ENCODE assay signal across 25 cellular contexts in the genomic region with DNA sequence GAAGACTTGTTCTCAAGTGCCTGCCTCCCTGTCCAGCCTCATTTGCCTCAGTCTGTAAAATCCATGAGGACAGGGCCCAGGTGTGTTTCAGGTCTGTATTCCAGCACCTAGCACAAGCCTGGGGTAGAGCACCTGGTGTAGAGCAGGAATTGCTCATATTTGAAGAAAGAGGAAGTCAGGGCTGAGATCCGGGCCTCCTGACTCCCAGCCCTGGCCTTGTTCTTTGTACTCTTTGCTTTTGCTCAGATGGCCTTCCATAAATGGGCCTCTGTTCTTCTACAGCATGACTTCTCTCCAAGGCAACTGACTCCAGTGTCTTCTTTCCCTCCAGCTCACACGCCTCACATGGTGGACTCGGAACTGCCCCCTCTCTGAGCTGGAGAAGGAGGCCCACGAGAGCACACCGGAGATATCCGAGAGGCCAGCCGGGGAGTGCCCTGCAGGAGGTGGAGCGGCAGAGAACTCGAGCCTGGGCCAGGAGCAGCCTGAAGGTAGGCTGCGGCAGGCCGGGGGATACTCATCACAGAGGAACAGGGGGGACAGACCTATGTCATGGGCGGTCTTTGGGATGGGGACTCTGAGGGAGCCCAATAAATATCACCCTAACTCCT. TPM values are rescaled to one million over a fixed set of nuclear protein-coding genes. Genes with fewer than 3 reads are reported as not detected.
DNase-seq lines count a peak whose midpoint lies in the region; ATAC-seq lines count a peak whose summit lies in the region.
"Had no signal": no experiment of that assay in that cellular context is flagged by ENCODE, and none has a peak within 500 bp of the region (broad histone marks: within the 10 kb centered on the region; RNA-seq: fewer than 3 reads in every experiment).

No MANE protein-coding gene starts in this region.

- peak overlapping the region; percentile 29 for H3K18ac ChIP-seq in neuronal stem cell (ENCODE audit: low read length)

- DNase-seq in GDM1 (lab: John Stamatoyannopoulos, UW): peak; percentile 10
- DNase-seq in SK-MEL-5 (ENCODE audit: low read depth, low spot score): peak; percentile 73
- DNase-seq in left colon: no peak
- DNase-seq in neuronal stem cell (ENCODE audit: low spot score): no peak
- no peak for DNase-seq in ACHN
- DNase-seq in DMS53 (lab: John Stamatoyannopoulos, UW): no peak
- DNase-seq in NCI-H2081 treated with DMSO at 0.1 percent for 48 hours (lab: John Stamatoyannopoulos, UW): no peak
- no peak for DNase-seq in DMS 273 treated with DMSO at 0.1 percent for 48 hours (lab: John Stamatoyannopoulos, UW)
- DNase-seq: Caco-2; CD4-positive, CD25-positive, alpha-beta regulatory T cell; DMS153; MM.1S; NCI-H1694 treated with DMSO at 0.1 percent for 48 hours; NCI-H2107; NCI-H2227 treated with DMSO at 0.1 percent for 48 hours; NCI-H524; PC-3; SIG-M5; SW 1271 had no signal

- no peak overlapping the region for H2AFZ ChIP-seq in neuronal stem cell (ENCODE audit: low read length)
- H2AFZ ChIP-seq: GM23338 had no signal

- H3K9me3 ChIP-seq in neuronal stem cell (replicated peaks in 1 of 2; ENCODE audit: control insufficient read depth in 2 of 2, insufficient read depth in 1 of 2, low read depth in 1 of 2, low read length in 2 of 2): no peaks in the 10 kb centered on the region
- H3K9me3 ChIP-seq: Caco-2 had no signal

- H3K4me2 ChIP-seq in neuronal stem cell (ENCODE audit: insufficient read depth, low read length, poor library complexity, severe bottlenecking): no peak overlapping the region
- H3K4me2 ChIP-seq: GM23338 had no signal

- H3K4ac ChIP-seq in neuronal stem cell (ENCODE audit: low read length): no peak overlapping the region

- no peaks in the 10 kb centered on the region for H3K36me3 ChIP-seq in neuronal stem cell (replicated peaks in 1 of 2; ENCODE audit: control insufficient read depth in 2 of 2, insufficient read depth in 2 of 2, low read length in 2 of 2)

- H2BK5ac ChIP-seq in neuronal stem cell (ENCODE audit: low read length): peak overlapping the region; percentile 40

- no peak overlapping the region for H2AK5ac ChIP-seq in neuronal stem cell (ENCODE audit: low read depth, low read length)

- peak overlapping the region; percentile 43 for H3K23ac ChIP-seq in neuronal stem cell (ENCODE audit: low read depth, low read length, poor library complexity)

- H3K4me3 ChIP-seq in neuronal stem cell (ENCODE audit: low read length in 2 of 2): no peak overlapping the region
- H3K4me3 ChIP-seq: GM12878, GM23338 had no signal

- no CpG with 5 or more reads among the region's 12 CpGs for WGBS in neuronal stem cell (ENCODE audit: extremely low coverage in 2 of 2, insufficient read length in 2 of 2, insufficient replicate concordance in 1 of 2), 2 donors

- no peaks in the 10 kb centered on the region for H3K27me3 ChIP-seq in neuronal stem cell (ENCODE audit: control insufficient read depth in 3 of 3, insufficient read depth in 3 of 3, low read depth in 1 of 3, low read length in 3 of 3)

- ATAC-seq in left colon: peak; percentile 17
- ATAC-seq: GM12878, HCT116, PC-3 had no signal

- no peak overlapping the region for H3K27ac ChIP-seq in neuronal stem cell (replicated peaks; ENCODE audit: low read length)
- H3K27ac ChIP-seq: RWPE1 had no signal

- no peak overlapping the region for H2BK12ac ChIP-seq in neuronal stem cell (ENCODE audit: low read length)

- no peak overlapping the region for H2BK15ac ChIP-seq in neuronal stem cell (ENCODE audit: low read length)

- H3K79me1 ChIP-seq in neuronal stem cell (ENCODE audit: low read depth, low read length): no peaks in the 10 kb centered on the region

- no peak overlapping the region for H2BK120ac ChIP-seq in neuronal stem cell (ENCODE audit: low read depth, low read length)

- in situ Hi-C loops in SK-MEL-5 (cut with HindIII; ENCODE audit: low pct_unique_long_range_greater_than_20kb, low sequenced_read_pairs) (no loop called here), ACHN (cut with HindIII; ENCODE audit: low pct_ligation_motif_present, low pct_unique_long_range_greater_than_20kb, low sequenced_read_pairs) (no loop called here)

- no peak overlapping the region for H4K91ac ChIP-seq in neuronal stem cell (ENCODE audit: low read depth, low read length, poor library complexity)

- intact Hi-C loops in left colon (cut with DNase I, micrococcal nuclease): no loop called here

- no peak overlapping the region for H4K8ac ChIP-seq in neuronal stem cell (ENCODE audit: low read depth, low read length)

- H3K9ac ChIP-seq in neuronal stem cell (ENCODE audit: low read depth, low read length, poor library complexity): no peak overlapping the region

- peaks cover 0 to under 1% of the 10 kb centered on the region in 2 donors for H3K4me1 ChIP-seq in neuronal stem cell (ENCODE audit: control insufficient read depth in 2 of 2, insufficient read depth in 1 of 2, low read depth in 1 of 2, low read length in 2 of 2)
- H3K4me1 ChIP-seq: Caco-2 had no signal

- H3K14ac ChIP-seq in neuronal stem cell (ENCODE audit: low read length): no peak overlapping the region

RNA-seq across cellular contexts. Expression of a gene that starts 19.7 kb away (rescaled TPM):
- 0.74 and 0.85 TPM in 2 replicates for total RNA-seq in SK-MEL-5 (2014; rRNA removed; shearing (Covaris generic))
- 0.27 and 0.99 TPM in 2 replicates for polyA plus RNA-seq in SK-MEL-5 (2015; cell fraction: cytosol; rRNA removed)
- not detected in 2 replicates for polyA plus RNA-seq in SK-MEL-5 (2015; cell fraction: nucleus; rRNA removed)
- 1 to 10 TPM; 3.5 to 5.7 TPM for total RNA-seq in left colon
- polyA plus RNA-seq in neuronal stem cell (2013, experiment 1 of 2): not detected
- not detected for polyA plus RNA-seq in neuronal stem cell (2013, experiment 2 of 2)
- total RNA-seq: CD4-positive, CD25-positive, alpha-beta regulatory T cell; GM12878; LHCN-M2; PC-3 had no signal
- polyA plus RNA-seq: CD4-positive, CD25-positive, alpha-beta regulatory T cell; IgD-negative memory B cell had no signal

Comparison
In these comparisons a context has a peak if more than half of its experiments do, and no peak if none do; other contexts are left out.
1. DNase-seq: peak in GDM1 (single experiment) and SK-MEL-5 (single experiment); none in left colon (0 of 2), neuronal stem cell (single experiment), ACHN (single experiment), DMS53 (single experiment), NCI-H2081 treated with DMSO at 0.1 percent for 48 hours (single experiment) and DMS 273 treated with DMSO at 0.1 percent for 48 hours (single experiment).